In genomic region chr6:30787954-30788353, GRCh38 we compare ENCODE assay signal across 12 cellular contexts. TPM values are rescaled to one million over a fixed set of nuclear protein-coding genes. Genes with fewer than 3 reads are reported as not detected.
DNase-seq lines count a peak whose midpoint lies in the region; ATAC-seq and TF ChIP-seq lines count a peak whose summit lies in the region.
"Had no signal": no experiment of that assay in that cellular context is flagged by ENCODE, and none has a peak within 500 bp of the region (broad histone marks: within the 10 kb centered on the region; RNA-seq: fewer than 3 reads in every experiment).

No MANE protein-coding gene starts in this region.

- H3K27ac ChIP-seq in CD4-positive, alpha-beta T cell (ENCODE audit: low read depth, low read length): no peak overlapping the region
- H3K27ac ChIP-seq: esophagus muscularis mucosa had no signal

- H3K27me3 Mint-ChIP-seq in CD4-positive, alpha-beta T cell: no peaks in the 10 kb centered on the region
- no peaks in the 10 kb centered on the region for H3K27me3 Mint-ChIP-seq in activated naive CD8-positive, alpha-beta T cell treated with anti-CD3 and anti-CD28 coated beads, Interleukin-2, amount 10 ng/mL, durations not matched to agents 7 days and 5 days
- H3K27me3 Mint-ChIP-seq in natural killer cell treated with Interleukin-12 subunit alpha and Interleukin-12 subunit beta and Interleukin-15 and Interleukin-18, amount 100 ng/mL, for 72 hours: no peaks in the 10 kb centered on the region

- H3K9me3 ChIP-seq in CD4-positive, alpha-beta T cell (ENCODE audit: control insufficient read depth, low read length): no peaks in the 10 kb centered on the region
- H3K9me3 ChIP-seq: esophagus muscularis mucosa had no signal

- no peaks in the 10 kb centered on the region for H3K27me3 ChIP-seq in CD4-positive, alpha-beta T cell (ENCODE audit: control insufficient read depth, insufficient read depth, low read length)
- H3K27me3 ChIP-seq: esophagus muscularis mucosa had no signal

- no peak for TF ChIP-seq CTCF in CD4-positive, alpha-beta T cell (IDR thresholded peaks at IDR 0.05)
- no peak for TF ChIP-seq CTCF in GM20000 (IDR thresholded peaks at IDR 0.05; ENCODE audit: extremely low read depth, missing control alignments)

- ATAC-seq in CD4-positive, alpha-beta T cell (ENCODE audit: poor library complexity): peak; percentile 49
- ATAC-seq in activated naive CD8-positive, alpha-beta T cell treated with anti-CD3 and anti-CD28 coated beads, Interleukin-2, amount 10 ng/mL, durations not matched to agents 7 days and 5 days (ENCODE audit: low read depth): peak; percentile 66
- ATAC-seq in natural killer cell treated with Interleukin-12 subunit alpha and Interleukin-12 subunit beta and Interleukin-15 and Interleukin-18, amount 100 ng/mL, for 72 hours: peak in 1 of 2 donors; percentile 87
- no peak for ATAC-seq in HG03521 (IDR thresholded peaks at IDR 0.05; ENCODE audit: unreplicated experiment)

- H3K9me3 Mint-ChIP-seq in CD4-positive, alpha-beta T cell: no peaks in the 10 kb centered on the region
- H3K9me3 Mint-ChIP-seq in activated naive CD8-positive, alpha-beta T cell treated with anti-CD3 and anti-CD28 coated beads, Interleukin-2, amount 10 ng/mL, durations not matched to agents 7 days and 5 days: no peaks in the 10 kb centered on the region
- no peaks in the 10 kb centered on the region for H3K9me3 Mint-ChIP-seq in natural killer cell treated with Interleukin-12 subunit alpha and Interleukin-12 subunit beta and Interleukin-15 and Interleukin-18, amount 100 ng/mL, for 72 hours

- H3K4me3 Mint-ChIP-seq in CD4-positive, alpha-beta T cell: peak overlapping the region; percentile 8
- H3K4me3 Mint-ChIP-seq in activated naive CD8-positive, alpha-beta T cell treated with anti-CD3 and anti-CD28 coated beads, Interleukin-2, amount 10 ng/mL, durations not matched to agents 7 days and 5 days: peak overlapping the region; percentile 69
- peak overlapping the region; percentile 38 for H3K4me3 Mint-ChIP-seq in natural killer cell treated with Interleukin-12 subunit alpha and Interleukin-12 subunit beta and Interleukin-15 and Interleukin-18, amount 100 ng/mL, for 72 hours

- intact Hi-C loops in CD4-positive, alpha-beta T cell (cut with DNase I, micrococcal nuclease): no loop called here

- CTCF ChIA-PET in CD4-positive, alpha-beta T cell (lab: Charles Lee): no interaction called here

- POLR2A ChIA-PET in CD4-positive, alpha-beta T cell (lab: Charles Lee): interaction anchor here (0.6 to 2.6 kb wide), 9 partner anchors 9 to 173 kb away, joined by 3 to 14 read pairs (median 4); no protein-coding TSS in a partner anchor
- POLR2A ChIA-PET in activated naive CD8-positive, alpha-beta T cell treated with anti-CD3 and anti-CD28 coated beads, Interleukin-2, amount 10 ng/mL, durations not matched to agents 7 days and 5 days (lab: Charles Lee): interaction anchor here (0.6 to 7.4 kb wide), 7 partner anchors 20 to 1420 kb away, joined by 3 to 60 read pairs (median 8); partner anchors contain the start of genes FLOT1 and IER3

- peak overlapping the region; percentile 61 for H3K27ac Mint-ChIP-seq in CD4-positive, alpha-beta T cell
- H3K27ac Mint-ChIP-seq in activated naive CD8-positive, alpha-beta T cell treated with anti-CD3 and anti-CD28 coated beads, Interleukin-2, amount 10 ng/mL, durations not matched to agents 7 days and 5 days: peak overlapping the region; percentile 89
- H3K27ac Mint-ChIP-seq in natural killer cell treated with Interleukin-12 subunit alpha and Interleukin-12 subunit beta and Interleukin-15 and Interleukin-18, amount 100 ng/mL, for 72 hours: peak overlapping the region in 1 of 2 donors; percentile 91

- DNase-seq in CD4-positive, alpha-beta T cell: no peak
- DNase-seq in KG1 (lab: John Stamatoyannopoulos, UW): peak; percentile 26
- DNase-seq in activated naive CD8-positive, alpha-beta T cell treated with anti-CD3 and anti-CD28 coated beads, Interleukin-2, amount 10 ng/mL, durations not matched to agents 7 days and 5 days: peak; percentile 55
- DNase-seq in natural killer cell treated with Interleukin-12 subunit alpha and Interleukin-12 subunit beta and Interleukin-15 and Interleukin-18, amount 100 ng/mL, for 72 hours (ENCODE audit: low spot score): peak; percentile 80
- DNase-seq in retina: no peak
- no peak for DNase-seq in NCI-H187 treated with DMSO at 0.1 percent for 48 hours (lab: John Stamatoyannopoulos, UW)
- no peak for DNase-seq in GM20000 (ENCODE audit: low spot score)
- DNase-seq: activated gamma-delta T cell, midbrain, NCI-H1105 had no signal

- H3K36me3 Mint-ChIP-seq in CD4-positive, alpha-beta T cell (ENCODE audit: low read depth): no peaks in the 10 kb centered on the region
- H3K36me3 Mint-ChIP-seq in activated naive CD8-positive, alpha-beta T cell treated with anti-CD3 and anti-CD28 coated beads, Interleukin-2, amount 10 ng/mL, durations not matched to agents 7 days and 5 days: peaks cover 2% of the 10 kb centered on the region
- no peaks in the 10 kb centered on the region for H3K36me3 Mint-ChIP-seq in natural killer cell treated with Interleukin-12 subunit alpha and Interleukin-12 subunit beta and Interleukin-15 and Interleukin-18, amount 100 ng/mL, for 72 hours

- peaks cover 66% of the 10 kb centered on the region for H3K4me1 Mint-ChIP-seq in CD4-positive, alpha-beta T cell (ENCODE audit: low read depth)
- H3K4me1 Mint-ChIP-seq in activated naive CD8-positive, alpha-beta T cell treated with anti-CD3 and anti-CD28 coated beads, Interleukin-2, amount 10 ng/mL, durations not matched to agents 7 days and 5 days: peaks cover 63% of the 10 kb centered on the region
- peaks cover 38 to 44% of the 10 kb centered on the region in 2 donors for H3K4me1 Mint-ChIP-seq in natural killer cell treated with Interleukin-12 subunit alpha and Interleukin-12 subunit beta and Interleukin-15 and Interleukin-18, amount 100 ng/mL, for 72 hours (ENCODE audit: low read depth in 2 of 2)

RNA-seq across cellular contexts. Expression of gene IER3, which starts 43.6 kb away (rescaled TPM):
- 1 to 10 TPM; 5.7 to 5.8 TPM for total RNA-seq in CD4-positive, alpha-beta T cell
- total RNA-seq in activated naive CD8-positive, alpha-beta T cell treated with anti-CD3 and anti-CD28 coated beads, Interleukin-2, amount 10 ng/mL, durations not matched to agents 7 days and 5 days: 10 to 100 TPM; 49.1 to 52.7 TPM
- total RNA-seq in natural killer cell treated with Interleukin-12 subunit alpha and Interleukin-12 subunit beta and Interleukin-15 and Interleukin-18, amount 100 ng/mL, for 72 hours: 100 to 1,000 TPM; 128 to 346 TPM

RNA-seq across cellular contexts. Expression of gene FLOT1, which starts 45.5 kb away (rescaled TPM):
- 10 to 100 TPM; 31.6 TPM for total RNA-seq in CD4-positive, alpha-beta T cell
- 100 to 1,000 TPM; 261 to 271 TPM for total RNA-seq in activated naive CD8-positive, alpha-beta T cell treated with anti-CD3 and anti-CD28 coated beads, Interleukin-2, amount 10 ng/mL, durations not matched to agents 7 days and 5 days
- 100 to 1,000 TPM; 219 to 319 TPM for total RNA-seq in natural killer cell treated with Interleukin-12 subunit alpha and Interleukin-12 subunit beta and Interleukin-15 and Interleukin-18, amount 100 ng/mL, for 72 hours

Comparison
In these comparisons a context has a peak if more than half of its experiments do, and no peak if none do; other contexts are left out.
1. DNase-seq: peak in KG1 (single experiment), activated naive CD8-positive, alpha-beta T cell treated with anti-CD3 and anti-CD28 coated beads, Interleukin-2, amount 10 ng/mL, durations not matched to agents 7 days and 5 days (single experiment) and natural killer cell treated with Interleukin-12 subunit alpha and Interleukin-12 subunit beta and Interleukin-15 and Interleukin-18, amount 100 ng/mL, for 72 hours (single experiment); none in CD4-positive, alpha-beta T cell (0 of 10), retina (single experiment), NCI-H187 treated with DMSO at 0.1 percent for 48 hours (single experiment) and GM20000 (single experiment).
2. H3K4me3 Mint-ChIP-seq: peak in every context shown above with its lines; median percentile 69 in activated naive CD8-positive, alpha-beta T cell treated with anti-CD3 and anti-CD28 coated beads, Interleukin-2, amount 10 ng/mL, durations not matched to agents 7 days and 5 days; 38 in natural killer cell treated with Interleukin-12 subunit alpha and Interleukin-12 subunit beta and Interleukin-15 and Interleukin-18, amount 100 ng/mL, for 72 hours; 8 in CD4-positive, alpha-beta T cell.
3. RNA of gene IER3, which starts 43.6 kb away (total RNA-seq): 128 to 346 TPM in natural killer cell treated with Interleukin-12 subunit alpha and Interleukin-12 subunit beta and Interleukin-15 and Interleukin-18, amount 100 ng/mL, for 72 hours and 49.1 to 52.7 TPM in activated naive CD8-positive, alpha-beta T cell treated with anti-CD3 and anti-CD28 coated beads, Interleukin-2, amount 10 ng/mL, durations not matched to agents 7 days and 5 days; 5.7 to 5.8 TPM in CD4-positive, alpha-beta T cell; every median in the first group is over 4 times any median in the second.
4. RNA of gene FLOT1, which starts 45.5 kb away (total RNA-seq): 219 to 319 TPM in natural killer cell treated with Interleukin-12 subunit alpha and Interleukin-12 subunit beta and Interleukin-15 and Interleukin-18, amount 100 ng/mL, for 72 hours and 261 to 271 TPM in activated naive CD8-positive, alpha-beta T cell treated with anti-CD3 and anti-CD28 coated beads, Interleukin-2, amount 10 ng/mL, durations not matched to agents 7 days and 5 days; 31.6 TPM in CD4-positive, alpha-beta T cell; every median in the first group is over 4 times any median in the second.